25 cellular contexts compared by ENCODE assay signal in the genomic region with DNA sequence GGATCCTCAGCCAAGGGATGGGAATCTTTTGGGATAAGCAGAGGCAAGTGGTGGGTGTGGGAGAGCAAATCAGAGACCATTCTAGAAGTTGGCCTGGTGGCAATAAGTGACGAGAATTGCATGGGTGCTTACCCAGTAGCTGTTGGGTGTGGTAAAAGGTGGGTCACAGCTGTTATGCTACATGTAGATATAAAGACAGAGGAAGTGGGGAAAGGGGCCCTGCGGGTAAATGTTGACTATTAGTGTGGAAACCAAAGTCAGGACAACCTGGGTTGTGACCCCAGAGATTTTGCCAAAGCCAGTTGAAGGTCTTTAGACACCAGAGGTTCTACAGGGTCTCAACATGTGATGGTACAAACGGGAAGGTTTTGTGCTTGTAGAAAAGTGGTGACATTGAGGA.
"Had no signal": no experiment of that assay in that cellular context is flagged by ENCODE, and none has a peak within 500 bp of the region (broad histone marks: within the 10 kb centered on the region; RNA-seq: fewer than 3 reads in every experiment).

No MANE protein-coding gene starts in this region.

- DNase-seq: effector memory CD8-positive, alpha-beta T cell; gastrocnemius medialis; glutamatergic neuron; kidney; left cardiac atrium; left ventricle myocardium superior; mesenchymal stem cell; midbrain; occipital lobe; psoas muscle; retina; right lobe of liver; stimulated activated CD4-positive, alpha-beta T cell treated with anti-CD3 and anti-CD28 coated beads, Interleukin-4, amount 100 ng/mL, for 24 hours; tibial artery; upper lobe of left lung; uterus had no signal

- H3K4me3 ChIP-seq: esophagus muscularis mucosa, gastrocnemius medialis, hepatocyte, lung, psoas muscle, right lobe of liver, tibial artery, upper lobe of left lung, uterus had no signal

- H3K4me3 Mint-ChIP-seq: dendritic cell treated with granulocyte-macrophage colony-stimulating factor and Interleukin-4, amounts not matched to agents 40 ng/mL and 50 ng/mL, for 4 days; effector memory CD8-positive, alpha-beta T cell; natural killer cell treated with Interleukin-12 subunit alpha and Interleukin-12 subunit beta and Interleukin-15 and Interleukin-18, amount 100 ng/mL, for 72 hours; stimulated activated memory B cell treated with anti-CD40 and anti-IgM and Interleukin-4, amounts not matched to agents 10 μg/mL and 1 μg/mL and 100 μg/mL, for 72 hours; stimulated activated naive CD8-positive, alpha-beta T cell treated with anti-CD3 and anti-CD28 coated beads, Interleukin-15, Interleukin-2, amounts not matched to agents 100 ng/mL and 50 ng/mL, for 24 hours had no signal

- H3K9ac ChIP-seq: parathyroid adenoma had no signal

- H3K27ac Mint-ChIP-seq: dendritic cell treated with granulocyte-macrophage colony-stimulating factor and Interleukin-4, amounts not matched to agents 40 ng/mL and 50 ng/mL, for 4 days; effector memory CD8-positive, alpha-beta T cell; natural killer cell treated with Interleukin-12 subunit alpha and Interleukin-12 subunit beta and Interleukin-15 and Interleukin-18, amount 100 ng/mL, for 72 hours; stimulated activated memory B cell treated with anti-CD40 and anti-IgM and Interleukin-4, amounts not matched to agents 10 μg/mL and 1 μg/mL and 100 μg/mL, for 72 hours; stimulated activated naive CD8-positive, alpha-beta T cell treated with anti-CD3 and anti-CD28 coated beads, Interleukin-15, Interleukin-2, amounts not matched to agents 100 ng/mL and 50 ng/mL, for 24 hours had no signal

- H3K27me3 Mint-ChIP-seq: dendritic cell treated with granulocyte-macrophage colony-stimulating factor and Interleukin-4, amounts not matched to agents 40 ng/mL and 50 ng/mL, for 4 days had no signal

- H3K36me3 Mint-ChIP-seq: stimulated activated memory B cell treated with anti-CD40 and anti-IgM and Interleukin-4, amounts not matched to agents 10 μg/mL and 1 μg/mL and 100 μg/mL, for 72 hours had no signal

- H3K27ac ChIP-seq: epithelial cell of prostate, esophagus muscularis mucosa, gastrocnemius medialis, hepatocyte, parathyroid adenoma, psoas muscle, right lobe of liver, tibial artery, upper lobe of left lung, uterus had no signal

- ATAC-seq: effector memory CD8-positive, alpha-beta T cell; gastrocnemius medialis; left ventricle myocardium superior; natural killer cell treated with Interleukin-12 subunit alpha and Interleukin-12 subunit beta and Interleukin-15 and Interleukin-18, amount 100 ng/mL, for 72 hours; right lobe of liver; stimulated activated memory B cell treated with anti-CD40 and anti-IgM and Interleukin-4, amounts not matched to agents 10 μg/mL and 1 μg/mL and 100 μg/mL, for 72 hours had no signal

- H3K9me3 ChIP-seq: esophagus muscularis mucosa, gastrocnemius medialis, psoas muscle, right lobe of liver, tibial artery, uterus had no signal

- H3K27me3 ChIP-seq: esophagus muscularis mucosa, gastrocnemius medialis, hepatocyte, right lobe of liver, tibial artery, upper lobe of left lung, uterus had no signal

- H3K4me1 ChIP-seq: esophagus muscularis mucosa, parathyroid adenoma, right lobe of liver, tibial artery, upper lobe of left lung, uterus had no signal

- H3K79me2 ChIP-seq: hepatocyte, parathyroid adenoma had no signal

- H3K36me3 ChIP-seq: esophagus muscularis mucosa, gastrocnemius medialis, right lobe of liver, tibial artery, upper lobe of left lung, uterus had no signal

- H2AFZ ChIP-seq: hepatocyte, parathyroid adenoma had no signal

- H3K4me2 ChIP-seq: hepatocyte had no signal
